ENCODE assay signal across 18 cellular contexts in genomic region chr18:28823506-28824182, GRCh38.
A peak's percentile ranks its signal among the peaks of the same experiment; 100 is the strongest.
DNase-seq lines count a peak whose midpoint lies in the region; ATAC-seq, FAIRE-seq and TF ChIP-seq lines count a peak whose summit lies in the region.
"Had no signal": no experiment of that assay in that cellular context is flagged by ENCODE, and none has a peak within 500 bp of the region (broad histone marks: within the 10 kb centered on the region; RNA-seq: fewer than 3 reads in every experiment).

No MANE protein-coding gene starts in this region.

- H2AFZ ChIP-seq in MM.1S (ENCODE audit: low read length) (no peak overlapping the region; the same call in 1 of the 2 replicates), SK-N-SH (ENCODE audit: low read depth) (no peak overlapping the region)

- no peak for TF ChIP-seq RAD21 in SK-N-SH (IDR thresholded peaks at IDR 0.05; ENCODE audit: low read length)

- H3K27me3 ChIP-seq in MM.1S (replicated peaks; ENCODE audit: insufficient read depth, low read length) (no peaks in the 10 kb centered on the region), bronchial epithelial cell (ENCODE audit: control insufficient read depth, insufficient read depth, low read length) (no peaks in the 10 kb centered on the region), SK-N-SH (ENCODE audit: insufficient read depth) (no peaks in the 10 kb centered on the region)
- H3K27me3 ChIP-seq: BLaER1, SJSA1 had no signal

- H3K79me2 ChIP-seq in MM.1S (ENCODE audit: low read length) (no peaks in the 10 kb centered on the region), SK-N-SH (ENCODE audit: insufficient read depth) (no peaks in the 10 kb centered on the region)

- H3K27me3 Mint-ChIP-seq in neural crest cell (ENCODE audit: low read depth), result no peaks in the 10 kb centered on the region

- H3K4me2 ChIP-seq in MM.1S (ENCODE audit: low read depth, low read length) (peak overlapping the region; percentile 21; the same call in 1 of the 2 replicates), SK-N-SH (no peak overlapping the region)
- H3K4me2 ChIP-seq: BLaER1 had no signal

- CTCF ChIA-PET in SK-N-SH (lab: Yijun Ruan, JAX), result no interaction called here

- H3K4me3 Mint-ChIP-seq in neural crest cell, result no peak overlapping the region

- peak overlapping the region; percentile 32 for H3K27ac Mint-ChIP-seq in neural crest cell (ENCODE audit: unreplicated experiment)

- H3K36me3 ChIP-seq in MM.1S (replicated peaks; ENCODE audit: insufficient read depth, low read length), result no peaks in the 10 kb centered on the region
- H3K36me3 ChIP-seq in bronchial epithelial cell (ENCODE audit: control insufficient read depth, insufficient read depth, low read length), result no peaks in the 10 kb centered on the region
- H3K36me3 ChIP-seq in SK-N-SH (replicated peaks in 1 of 2; ENCODE audit: control insufficient read depth in 1 of 2, insufficient read depth in 2 of 2, low read length in 1 of 2), result no peaks in the 10 kb centered on the region
- H3K36me3 ChIP-seq: BLaER1, SJSA1 had no signal

- DNase-seq in EL (peak; percentile 48), MM.1S (peak; percentile 27), bronchial epithelial cell (ENCODE audit: low read depth) (peak; percentile 75), neural crest cell (ENCODE audit: low read depth, low spot score) (no peak), SK-N-SH (no peak)
- DNase-seq: DMS79 treated with DMSO at 0.1 percent for 48 hours, KG1, NCI-H1105, NCI-H1694 treated with DMSO at 0.1 percent for 48 hours, NCI-H2107, NCI-H2227 treated with DMSO at 0.1 percent for 48 hours, NCI-H524 treated with DMSO at 0.1 percent for 48 hours had no signal

- FAIRE-seq in bronchial epithelial cell (lab: Jason Lieb, UNC), result no peak
- FAIRE-seq: A204.1 had no signal

- TF ChIP-seq EP300 in SK-N-SH (IDR thresholded peaks at IDR 0.05; ENCODE audit: borderline replicate concordance in 1 of 2, low read depth in 1 of 2, low read length in 1 of 2), result no peak

- WGBS in SK-N-SH (ENCODE audit: low lambda C conversion rate), result 84% methylated on average over 4 of the region's 6 CpGs

- H3K27ac ChIP-seq in MM.1S (ENCODE audit: low read length) (peak overlapping the region; percentile 9; the same call in 1 of the 2 replicates), SK-N-SH (ENCODE audit: low read depth in 2 of 2, low read length in 1 of 2) (no peak overlapping the region)
- H3K27ac ChIP-seq: BLaER1, SJSA1 had no signal

- H3F3A ChIP-seq in MM.1S (ENCODE audit: insufficient read depth, low read length) (no peaks in the 10 kb centered on the region), SK-N-SH (replicated peaks; ENCODE audit: insufficient read depth) (no peaks in the 10 kb centered on the region)

- H3K4me3 ChIP-seq in MM.1S (ENCODE audit: low read length), result no peak overlapping the region
- H3K4me3 ChIP-seq in bronchial epithelial cell (ENCODE audit: low read depth, low read length), result no peak overlapping the region
- H3K4me3 ChIP-seq in SK-N-SH (ENCODE audit: low read depth in 2 of 2, low read length in 1 of 2), result no peak overlapping the region
- H3K4me3 ChIP-seq: BLaER1, SJSA1 had no signal

- peaks cover 18% of the 10 kb centered on the region for H3K4me1 ChIP-seq in MM.1S (ENCODE audit: low read length)
- H3K4me1 ChIP-seq in SK-N-SH (ENCODE audit: control insufficient read depth in 1 of 2, insufficient read depth in 2 of 2, low read depth in 1 of 2, low read length in 1 of 2), result no peaks in the 10 kb centered on the region; a peak in 1 of 4 replicates
- H3K4me1 ChIP-seq: BLaER1, SJSA1 had no signal

- no peak for TF ChIP-seq CTCF in MM.1S (IDR thresholded peaks at IDR 0.05; ENCODE audit: low read length)
- TF ChIP-seq CTCF in bronchial epithelial cell (IDR thresholded peaks at IDR 0.05; ENCODE audit: insufficient read depth, low read length, severe bottlenecking), result no peak
- TF ChIP-seq CTCF in neural crest cell (conservative IDR thresholded peaks at IDR 0.05), result no peak
- TF ChIP-seq CTCF in SK-N-SH (IDR thresholded peaks at IDR 0.05), result no peak

- H3K9me3 Mint-ChIP-seq in neural crest cell, result peaks cover 11% of the 10 kb centered on the region

- no peaks in the 10 kb centered on the region for H3K36me3 Mint-ChIP-seq in neural crest cell (ENCODE audit: low read depth)

- H3K9me2 ChIP-seq in MM.1S (replicated peaks; ENCODE audit: insufficient read depth, low read length) (no peaks in the 10 kb centered on the region), SK-N-SH (no peaks in the 10 kb centered on the region)

- ATAC-seq in HG03354 (IDR thresholded peaks at IDR 0.05; ENCODE audit: poor library complexity, severe bottlenecking, unreplicated experiment) (no peak), GM21825 (IDR thresholded peaks at IDR 0.05; ENCODE audit: unreplicated experiment) (no peak), GM21515 (IDR thresholded peaks at IDR 0.05; ENCODE audit: unreplicated experiment) (no peak)

- peaks cover 3% of the 10 kb centered on the region for H3K4me1 Mint-ChIP-seq in neural crest cell

- H4K20me1 ChIP-seq in MM.1S (ENCODE audit: insufficient read depth, low read length), result no peaks in the 10 kb centered on the region
- H4K20me1 ChIP-seq in SK-N-SH (ENCODE audit: insufficient read depth), result no peaks in the 10 kb centered on the region
- H4K20me1 ChIP-seq: BLaER1 had no signal

- H3K9ac ChIP-seq in MM.1S (ENCODE audit: low read length) (no peak overlapping the region), SK-N-SH (no peak overlapping the region)
- H3K9ac ChIP-seq: BLaER1 had no signal

- H3K9me3 ChIP-seq in MM.1S (replicated peaks; ENCODE audit: insufficient read depth, low read length), result no peaks in the 10 kb centered on the region
- no peaks in the 10 kb centered on the region for H3K9me3 ChIP-seq in SK-N-SH
- H3K9me3 ChIP-seq: BLaER1, SJSA1 had no signal

- POLR2A ChIA-PET in SK-N-SH (lab: Yijun Ruan, JAX), result no interaction called here

TF ChIP-seq in SK-N-SH, 30 proteins besides CTCF, POLR2A, EP300 and RAD21:
- no peak for TF ChIP-seq SIN3A (IDR thresholded peaks at IDR 0.05; ENCODE audit: borderline replicate concordance, low read depth, low read length)
- no peak for TF ChIP-seq EZH2phosphoT487 (IDR thresholded peaks at IDR 0.05; ENCODE audit: borderline replicate concordance, low read depth)
- no peak for TF ChIP-seq NFIC (IDR thresholded peaks at IDR 0.05; ENCODE audit: borderline replicate concordance)
- no peak for TF ChIP-seq POLR2AphosphoS5 (IDR thresholded peaks at IDR 0.05; ENCODE audit: low read depth, low read length)
- no peak for TF ChIP-seq FOXJ3 (CRISPR knock-in tag; IDR thresholded peaks at IDR 0.05)
- no peak for TF ChIP-seq FOXM1 (IDR thresholded peaks at IDR 0.05; ENCODE audit: low read depth)
- no peak for TF ChIP-seq YY1 (IDR thresholded peaks at IDR 0.05; ENCODE audit: low read depth)
- no peak for TF ChIP-seq FOSL2 (IDR thresholded peaks at IDR 0.05; ENCODE audit: borderline replicate concordance, low read depth)

Comparison
In these comparisons a context has a peak if more than half of its experiments do, and no peak if none do; other contexts are left out.
1. DNase-seq: peak in EL (single experiment), MM.1S (single experiment) and bronchial epithelial cell (single experiment); none in neural crest cell (single experiment) and SK-N-SH (single experiment).